ENCODE assay signal across 31 cellular contexts in genomic region chr10:70260259-70260658, GRCh38. TPM values are rescaled to one million over a fixed set of nuclear protein-coding genes. Genes with fewer than 3 reads are reported as not detected.
"Had no signal": no experiment of that assay in that cellular context is flagged by ENCODE, and none has a peak within 500 bp of the region (broad histone marks: within the 10 kb centered on the region; RNA-seq: fewer than 3 reads in every experiment).

No MANE protein-coding gene starts in this region.

- H3K9ac ChIP-seq: SK-N-SH had no signal

- H3K9me2 ChIP-seq: SK-N-SH had no signal

- H3K36me3 Mint-ChIP-seq: activated naive CD8-positive, alpha-beta T cell treated with anti-CD3 and anti-CD28 coated beads for 36 hours had no signal

- H3K4me2 ChIP-seq: SK-N-SH had no signal

- H3K4me3 Mint-ChIP-seq: activated CD8-positive, alpha-beta memory T cell treated with anti-CD3 and anti-CD28 coated beads, Interleukin-2, amount 10 ng/mL, durations not matched to agents 7 days and 5 days; activated CD8-positive, alpha-beta T cell treated with anti-CD3 and anti-CD28 coated beads, Interleukin-2, amount 10 ng/mL, durations not matched to agents 7 days and 5 days; activated naive CD4-positive, alpha-beta T cell treated with anti-CD3 and anti-CD28 coated beads, Interleukin-2, amount 10 ng/mL, durations not matched to agents 7 days and 5 days; activated naive CD8-positive, alpha-beta T cell treated with anti-CD3 and anti-CD28 coated beads for 36 hours; activated T-cell treated with anti-CD3 and anti-CD28 coated beads, Interleukin-2, amount 50 U/mL, for 72 hours had no signal

- H3K27ac ChIP-seq: SJCRH30, VCaP had no signal

- H3K27ac Mint-ChIP-seq: activated CD8-positive, alpha-beta memory T cell treated with anti-CD3 and anti-CD28 coated beads, Interleukin-2, amount 10 ng/mL, durations not matched to agents 7 days and 5 days; activated CD8-positive, alpha-beta T cell treated with anti-CD3 and anti-CD28 coated beads, Interleukin-2, amount 10 ng/mL, durations not matched to agents 7 days and 5 days; activated naive CD4-positive, alpha-beta T cell treated with anti-CD3 and anti-CD28 coated beads, Interleukin-2, amount 10 ng/mL, durations not matched to agents 7 days and 5 days; activated naive CD8-positive, alpha-beta T cell treated with anti-CD3 and anti-CD28 coated beads for 36 hours; activated T-cell treated with anti-CD3 and anti-CD28 coated beads, Interleukin-2, amount 50 U/mL, for 72 hours; activated T-helper 2 cell treated with anti-CD3 and anti-CD28 coated beads, Interferon-gamma antibody, Interleukin-2, Interleukin-4, amounts not matched to agents 10 μg/mL and 5 μg/mL and 100 μg/mL, durations not matched to agents 14 hours and 24 hours and 36 hours had no signal

- H3K27me3 ChIP-seq: SJCRH30 had no signal

- H3K4me3 ChIP-seq: SJCRH30 had no signal

- ATAC-seq: activated CD4-positive, CD25-positive, alpha-beta regulatory T cell treated with anti-CD3 and anti-CD28 coated beads, Interleukin-2, amount 50 U/mL, for 24 hours; activated CD8-positive, alpha-beta memory T cell treated with anti-CD3 and anti-CD28 coated beads, Interleukin-2, amount 10 ng/mL, durations not matched to agents 7 days and 5 days; activated CD8-positive, alpha-beta T cell treated with anti-CD3 and anti-CD28 coated beads, Interleukin-2, amount 10 ng/mL, durations not matched to agents 7 days and 5 days; activated T-cell treated with anti-CD3 and anti-CD28 coated beads, Interleukin-2, amount 50 U/mL, for 72 hours; Right ventricle myocardium inferior had no signal

- DNase-seq: activated CD4-positive, alpha-beta T cell treated with anti-CD3 and anti-CD28 coated beads for 4 hours; activated CD4-positive, alpha-beta T cell treated with anti-CD3 and anti-CD28 coated beads, Interleukin-2, amount 50 U/mL, for 4 hours; activated CD8-positive, alpha-beta memory T cell treated with anti-CD3 and anti-CD28 coated beads, Interleukin-2, amount 10 ng/mL, durations not matched to agents 7 days and 5 days; activated CD8-positive, alpha-beta T cell treated with anti-CD3 and anti-CD28 coated beads, Interleukin-2, amount 10 ng/mL, durations not matched to agents 7 days and 5 days; activated gamma-delta T cell treated with Interleukin-2 at 50 U/mL for 16 hours; activated naive CD4-positive, alpha-beta T cell treated with anti-CD3 and anti-CD28 coated beads, Interleukin-2, amount 10 ng/mL, durations not matched to agents 7 days and 5 days; activated naive CD8-positive, alpha-beta T cell treated with anti-CD3 and anti-CD28 coated beads for 36 hours; activated T-cell treated with anti-CD3 and anti-CD28 coated beads, Interleukin-2, amount 50 U/mL, for 72 hours; cerebellar nuclear complex; KG1; NCI-H1092 treated with DMSO at 0.1 percent for 48 hours; NCI-H1417 treated with DMSO at 0.1 percent for 48 hours; NCI-H1694; NCI-H2029; NCI-H345; NCI-H510A; NCI-H526 treated with DMSO at 0.1 percent for 48 hours; NCI-H82; RPMI8226; SJCRH30; SK-N-SH; T-helper 1 cell had no signal

- H3K36me3 ChIP-seq: SJCRH30 had no signal

- H3K4me1 ChIP-seq: SJCRH30 had no signal

RNA-seq across cellular contexts. Expression of gene NPFFR1, which starts 23.5 kb away (rescaled TPM):
- total RNA-seq: activated CD8-positive, alpha-beta memory T cell treated with anti-CD3 and anti-CD28 coated beads, Interleukin-2, amount 10 ng/mL, durations not matched to agents 7 days and 5 days; activated CD8-positive, alpha-beta T cell treated with anti-CD3 and anti-CD28 coated beads, Interleukin-2, amount 10 ng/mL, durations not matched to agents 7 days and 5 days; activated naive CD8-positive, alpha-beta T cell treated with anti-CD3 and anti-CD28 coated beads for 36 hours; activated T-helper 2 cell treated with anti-CD3 and anti-CD28 coated beads, Interferon-gamma antibody, Interleukin-2, Interleukin-4, amounts not matched to agents 10 μg/mL and 5 μg/mL and 100 μg/mL, durations not matched to agents 14 hours and 24 hours and 36 hours; cardiac septum; LHCN-M2; M059J; OCI-LY7; Right ventricle myocardium inferior; SJCRH30; T-helper 2 cell treated with Interferon-gamma antibody and Interleukin-4, amounts not matched to agents 100 ng/mL and 5 ng/mL, for 36 hours had no signal
- polyA plus RNA-seq: SK-N-SH had no signal
